11 cellular contexts compared by ENCODE assay signal in the genomic region with DNA sequence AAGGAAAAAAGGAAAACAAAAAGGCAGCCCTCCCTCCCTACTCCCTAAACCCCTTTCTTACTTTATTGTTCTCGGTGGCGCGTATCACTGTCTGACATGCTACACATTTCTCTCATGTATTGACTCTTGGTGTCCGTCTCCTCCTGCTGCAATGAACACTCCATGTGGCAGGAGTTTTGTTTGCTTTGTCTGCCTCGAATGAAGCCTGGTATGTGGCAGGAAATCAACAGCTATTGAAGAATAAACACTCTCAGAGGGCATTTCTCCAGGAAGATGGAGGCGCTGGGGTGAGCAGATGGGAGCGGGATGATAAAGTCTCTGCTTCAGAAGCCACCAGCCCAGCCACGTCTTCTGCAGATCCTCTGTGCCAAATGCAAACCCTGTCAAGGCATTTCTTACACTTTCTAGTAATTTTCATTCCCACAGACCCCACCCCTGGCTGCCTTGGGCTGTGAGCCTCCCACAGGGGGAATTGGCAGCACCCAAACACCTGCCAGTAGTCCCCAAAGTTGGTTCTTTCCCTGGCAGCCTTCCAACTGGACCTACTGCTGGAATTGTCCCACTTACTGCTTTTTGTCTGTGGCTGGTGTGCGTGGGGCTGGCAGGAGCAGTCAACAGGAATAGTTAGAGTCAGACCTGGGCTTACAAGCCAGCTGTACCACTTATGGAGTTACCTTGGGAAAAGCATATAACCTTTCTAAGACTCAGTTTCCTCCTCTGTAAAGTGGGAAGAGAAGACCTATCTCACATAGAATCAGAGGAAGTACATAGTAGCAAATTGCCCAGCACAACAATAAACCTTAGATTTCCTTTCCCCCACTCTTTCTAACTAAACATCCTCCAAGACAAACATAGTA. TPM values are rescaled to one million over a fixed set of nuclear protein-coding genes. Genes with fewer than 3 reads are reported as not detected.
DNase-seq lines count a peak whose midpoint lies in the region; ATAC-seq lines count a peak whose summit lies in the region.
"Had no signal": no experiment of that assay in that cellular context is flagged by ENCODE, and none has a peak within 500 bp of the region (broad histone marks: within the 10 kb centered on the region; RNA-seq: fewer than 3 reads in every experiment).

No MANE protein-coding gene starts in this region.

- no peak overlapping the region for H3K23ac ChIP-seq in neuronal stem cell (ENCODE audit: low read depth, low read length, poor library complexity)

- no peaks in the 10 kb centered on the region for H3K79me1 ChIP-seq in neuronal stem cell (ENCODE audit: low read depth, low read length)

- H3K14ac ChIP-seq in neuronal stem cell (ENCODE audit: low read length), result no peak overlapping the region

- H3K4ac ChIP-seq in neuronal stem cell (ENCODE audit: low read length), result no peak overlapping the region

- H3K27ac Mint-ChIP-seq in activated naive CD8-positive, alpha-beta T cell treated with anti-CD3 and anti-CD28 coated beads, Interleukin-2, amount 50 U/mL, for 24 hours, result peak overlapping the region; percentile 10

- no peak overlapping the region for H2AK5ac ChIP-seq in neuronal stem cell (ENCODE audit: low read depth, low read length)

- no peak overlapping the region for H2BK12ac ChIP-seq in neuronal stem cell (ENCODE audit: low read length)

- H2BK120ac ChIP-seq in neuronal stem cell (ENCODE audit: low read depth, low read length), result no peak overlapping the region

- no peak overlapping the region for H3K4me3 ChIP-seq in neuronal stem cell (ENCODE audit: low read length in 2 of 2)
- H3K4me3 ChIP-seq: cardiac muscle cell, skin epidermis had no signal

- H2AFZ ChIP-seq in neuronal stem cell (ENCODE audit: low read length), result peak overlapping the region; percentile 40

- peaks cover 0 to 2% of the 10 kb centered on the region in 2 donors for H3K4me1 ChIP-seq in neuronal stem cell (ENCODE audit: control insufficient read depth in 2 of 2, insufficient read depth in 1 of 2, low read depth in 1 of 2, low read length in 2 of 2)

- peaks cover 11% of the 10 kb centered on the region for H3K36me3 Mint-ChIP-seq in activated naive CD8-positive, alpha-beta T cell treated with anti-CD3 and anti-CD28 coated beads, Interleukin-2, amount 50 U/mL, for 24 hours (ENCODE audit: low read depth)

- WGBS in neuronal stem cell (ENCODE audit: extremely low coverage in 2 of 2, insufficient read length in 2 of 2, insufficient replicate concordance in 1 of 2), 2 donors, result no CpG with 5 or more reads among the region's 9 CpGs

- no peak overlapping the region for H3K9ac ChIP-seq in neuronal stem cell (ENCODE audit: low read depth, low read length, poor library complexity)

- no peak for ATAC-seq in activated naive CD8-positive, alpha-beta T cell treated with anti-CD3 and anti-CD28 coated beads, Interleukin-2, amount 50 U/mL, for 24 hours
- no peak for ATAC-seq in GM18517 (IDR thresholded peaks at IDR 0.05; ENCODE audit: unreplicated experiment)

- no peak overlapping the region for H4K8ac ChIP-seq in neuronal stem cell (ENCODE audit: low read depth, low read length)

- no peak overlapping the region for H3K4me2 ChIP-seq in neuronal stem cell (ENCODE audit: insufficient read depth, low read length, poor library complexity, severe bottlenecking)

- no peak overlapping the region for H2BK5ac ChIP-seq in neuronal stem cell (ENCODE audit: low read length)

- H3K9me3 ChIP-seq in neuronal stem cell (replicated peaks in 1 of 2; ENCODE audit: control insufficient read depth in 2 of 2, insufficient read depth in 1 of 2, low read depth in 1 of 2, low read length in 2 of 2), result no peaks in the 10 kb centered on the region

- H4K91ac ChIP-seq in neuronal stem cell (ENCODE audit: low read depth, low read length, poor library complexity), result no peak overlapping the region

- no peak overlapping the region for H3K4me3 Mint-ChIP-seq in activated naive CD8-positive, alpha-beta T cell treated with anti-CD3 and anti-CD28 coated beads, Interleukin-2, amount 50 U/mL, for 24 hours

- no peak overlapping the region for H3K27ac ChIP-seq in neuronal stem cell (replicated peaks; ENCODE audit: low read length)
- H3K27ac ChIP-seq: cardiac muscle cell had no signal

- no peak overlapping the region for H3K18ac ChIP-seq in neuronal stem cell (ENCODE audit: low read length)

- peaks cover 88% of the 10 kb centered on the region for H3K4me1 Mint-ChIP-seq in activated naive CD8-positive, alpha-beta T cell treated with anti-CD3 and anti-CD28 coated beads, Interleukin-2, amount 50 U/mL, for 24 hours

- H3K27me3 Mint-ChIP-seq in activated naive CD8-positive, alpha-beta T cell treated with anti-CD3 and anti-CD28 coated beads, Interleukin-2, amount 50 U/mL, for 24 hours, result no peaks in the 10 kb centered on the region

- H3K36me3 ChIP-seq in neuronal stem cell (replicated peaks in 1 of 2; ENCODE audit: control insufficient read depth in 2 of 2, insufficient read depth in 2 of 2, low read length in 2 of 2), result no peaks in the 10 kb centered on the region
- H3K36me3 ChIP-seq: cardiac muscle cell had no signal

- H3K9me3 Mint-ChIP-seq in activated naive CD8-positive, alpha-beta T cell treated with anti-CD3 and anti-CD28 coated beads, Interleukin-2, amount 50 U/mL, for 24 hours, result no peaks in the 10 kb centered on the region

- no peak overlapping the region for H2BK15ac ChIP-seq in neuronal stem cell (ENCODE audit: low read length)

- peaks cover 0 to 7% (median 0%) of the 10 kb centered on the region in 3 experiments for H3K27me3 ChIP-seq in neuronal stem cell (ENCODE audit: control insufficient read depth in 3 of 3, insufficient read depth in 3 of 3, low read depth in 1 of 3, low read length in 3 of 3)

- peak; percentile 9 for DNase-seq in NCI-H2171 treated with DMSO at 0.1 percent for 48 hours (lab: John Stamatoyannopoulos, UW)
- no peak for DNase-seq in NCI-H2171 (lab: John Stamatoyannopoulos, UW)
- DNase-seq in NCI-H2029 (lab: John Stamatoyannopoulos, UW), result peak; percentile 65
- no peak for DNase-seq in activated naive CD8-positive, alpha-beta T cell treated with anti-CD3 and anti-CD28 coated beads, Interleukin-2, amount 50 U/mL, for 24 hours
- no peak for DNase-seq in neuronal stem cell (ENCODE audit: low spot score)
- no peak for DNase-seq in stimulated activated CD4-positive, alpha-beta T cell treated with anti-CD3 and anti-CD28 coated beads, Interleukin-12 subunit alpha, Interleukin-12 subunit beta, amount 100 ng/mL, for 4 hours
- no peak for DNase-seq in NCI-H82 treated with DMSO at 0.1 percent for 48 hours (lab: John Stamatoyannopoulos, UW; ENCODE audit: unreplicated experiment)
- DNase-seq: NCI-H1048 had no signal

RNA-seq across cellular contexts. Expression of gene IL10RA, which starts 13.4 kb away (rescaled TPM):
- polyA plus RNA-seq in neuronal stem cell (2013, experiment 1 of 2), result 0.06 TPM
- 0.06 TPM for polyA plus RNA-seq in neuronal stem cell (2013, experiment 2 of 2)
- polyA plus RNA-seq: cardiac muscle cell had no signal

RNA-seq across cellular contexts. Expression of gene TMPRSS13, which starts 43.6 kb away (rescaled TPM):
- 0.10 TPM for polyA plus RNA-seq in neuronal stem cell (2013, experiment 1 of 2)
- 0.12 TPM for polyA plus RNA-seq in neuronal stem cell (2013, experiment 2 of 2)

Comparison
In these comparisons a context has a peak if more than half of its experiments do, and no peak if none do; other contexts are left out.
1. DNase-seq: peak in NCI-H2171 treated with DMSO at 0.1 percent for 48 hours (single experiment) and NCI-H2029 (single experiment); none in NCI-H2171 (single experiment), activated naive CD8-positive, alpha-beta T cell treated with anti-CD3 and anti-CD28 coated beads, Interleukin-2, amount 50 U/mL, for 24 hours (single experiment), neuronal stem cell (single experiment), stimulated activated CD4-positive, alpha-beta T cell treated with anti-CD3 and anti-CD28 coated beads, Interleukin-12 subunit alpha, Interleukin-12 subunit beta, amount 100 ng/mL, for 4 hours (single experiment) and NCI-H82 treated with DMSO at 0.1 percent for 48 hours (single experiment).